In the genomic region with DNA sequence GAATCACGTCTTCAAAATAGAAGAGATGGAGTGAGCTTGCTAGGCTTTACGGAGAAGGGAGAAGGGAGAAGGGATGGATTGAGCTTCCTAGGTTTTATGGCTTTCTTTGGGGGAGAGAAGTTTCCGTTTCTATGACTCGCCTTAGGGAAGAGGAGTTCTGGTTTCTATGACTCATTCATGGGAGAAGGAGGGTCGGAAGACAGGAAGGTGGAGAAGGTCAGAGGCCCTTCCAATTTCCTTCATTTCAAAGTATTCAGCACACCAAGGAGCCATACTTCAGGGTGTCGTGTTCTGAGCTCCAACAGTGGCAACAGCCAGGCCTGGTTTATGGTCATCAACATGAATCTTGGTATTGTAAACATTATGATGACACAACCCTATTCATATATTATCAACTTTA, we compare ENCODE assay signal across 17 cellular contexts.
DNase-seq lines count a peak whose midpoint lies in the region; ATAC-seq, FAIRE-seq and TF ChIP-seq lines count a peak whose summit lies in the region.
"Had no signal": no experiment of that assay in that cellular context is flagged by ENCODE, and none has a peak within 500 bp of the region (broad histone marks: within the 10 kb centered on the region; RNA-seq: fewer than 3 reads in every experiment).

No MANE protein-coding gene starts in this region.

- peak overlapping the region; percentile 55 for H3K27ac ChIP-seq in RWPE2 (ENCODE audit: poor library complexity, severe bottlenecking)
- H3K27ac ChIP-seq: sigmoid colon had no signal

- no peak overlapping the region for H3K27ac Mint-ChIP-seq in stimulated activated naive B cell treated with anti-CD40 and anti-IgM and Interleukin-4, amounts not matched to agents 10 μg/mL and 1 μg/mL and 100 μg/mL, for 72 hours
- H3K27ac Mint-ChIP-seq: activated naive CD8-positive, alpha-beta T cell treated with anti-CD3 and anti-CD28 coated beads, Interleukin-2, amount 50 U/mL, for 24 hours; CD8-positive, alpha-beta T cell; IgD-negative memory B cell; T-helper 17 cell had no signal

- no peaks in the 10 kb centered on the region for H3K4me1 Mint-ChIP-seq in stimulated activated naive B cell treated with anti-CD40 and anti-IgM and Interleukin-4, amounts not matched to agents 10 μg/mL and 1 μg/mL and 100 μg/mL, for 72 hours
- H3K4me1 Mint-ChIP-seq: activated naive CD8-positive, alpha-beta T cell treated with anti-CD3 and anti-CD28 coated beads, Interleukin-2, amount 50 U/mL, for 24 hours; IgD-negative memory B cell; T-helper 17 cell had no signal

- H3K9me3 Mint-ChIP-seq in stimulated activated naive B cell treated with anti-CD40 and anti-IgM and Interleukin-4, amounts not matched to agents 10 μg/mL and 1 μg/mL and 100 μg/mL, for 72 hours: no peaks in the 10 kb centered on the region
- H3K9me3 Mint-ChIP-seq: activated naive CD8-positive, alpha-beta T cell treated with anti-CD3 and anti-CD28 coated beads, Interleukin-2, amount 50 U/mL, for 24 hours; CD8-positive, alpha-beta T cell; neural crest cell had no signal

- no peaks in the 10 kb centered on the region for H3K27me3 ChIP-seq in RWPE2 (ENCODE audit: insufficient read depth, poor library complexity, severe bottlenecking)
- H3K27me3 ChIP-seq: sigmoid colon had no signal

- TF ChIP-seq CTCF in RWPE2 (IDR thresholded peaks at IDR 0.05; ENCODE audit: poor library complexity, severe bottlenecking): no peak
- no peak for TF ChIP-seq CTCF in fibroblast of pulmonary artery (IDR thresholded peaks at IDR 0.05; ENCODE audit: low read length, missing control alignments)

- H3K4me3 Mint-ChIP-seq in stimulated activated naive B cell treated with anti-CD40 and anti-IgM and Interleukin-4, amounts not matched to agents 10 μg/mL and 1 μg/mL and 100 μg/mL, for 72 hours: no peak overlapping the region
- H3K4me3 Mint-ChIP-seq: activated naive CD8-positive, alpha-beta T cell treated with anti-CD3 and anti-CD28 coated beads, Interleukin-2, amount 50 U/mL, for 24 hours; CD8-positive, alpha-beta T cell; IgD-negative memory B cell; neural crest cell; T-helper 17 cell had no signal

- ATAC-seq in RWPE2 (ENCODE audit: low read depth): peak; percentile 71
- no peak for ATAC-seq in stimulated activated naive B cell treated with anti-CD40 and anti-IgM and Interleukin-4, amounts not matched to agents 10 μg/mL and 1 μg/mL and 100 μg/mL, for 72 hours (replicated peaks)
- ATAC-seq in GM19395 (IDR thresholded peaks at IDR 0.05; ENCODE audit: unreplicated experiment): no peak
- ATAC-seq: activated naive CD8-positive, alpha-beta T cell treated with anti-CD3 and anti-CD28 coated beads, Interleukin-2, amount 50 U/mL, for 24 hours; CD8-positive, alpha-beta T cell; T-helper 17 cell had no signal

- no peak for FAIRE-seq in urothelium cell line (lab: Jason Lieb, UNC)
- FAIRE-seq: colon had no signal

- H3K4me3 ChIP-seq in RWPE2 (ENCODE audit: severe bottlenecking): no peak overlapping the region
- H3K4me3 ChIP-seq in fibroblast of pulmonary artery (replicated peaks; ENCODE audit: low read depth, low read length): no peak overlapping the region
- H3K4me3 ChIP-seq: sigmoid colon had no signal

- H3K9me3 ChIP-seq in RWPE2 (ENCODE audit: severe bottlenecking): no peaks in the 10 kb centered on the region
- H3K9me3 ChIP-seq: sigmoid colon had no signal

- DNase-seq in HK-2 (ENCODE audit: unreplicated experiment) (peak; percentile 4), RWPE2 (ENCODE audit: low spot score) (no peak), fibroblast of pulmonary artery (ENCODE audit: low read depth) (peak; percentile 8), urothelium cell line (ENCODE audit: low spot score) (peak; percentile 11)
- no peak for DNase-seq in stimulated activated naive B cell treated with anti-CD40 and anti-IgM and Interleukin-4, amounts not matched to agents 10 μg/mL and 1 μg/mL and 100 μg/mL, for 72 hours
- no peak for DNase-seq in activated CD8-positive, alpha-beta memory T cell treated with anti-CD3 and anti-CD28 coated beads for 24 hours
- DNase-seq: activated CD4-positive, alpha-beta T cell treated with anti-CD3 and anti-CD28 coated beads for 4 hours; activated naive CD8-positive, alpha-beta T cell treated with anti-CD3 and anti-CD28 coated beads, Interleukin-2, amount 50 U/mL, for 24 hours; activated T-cell treated with anti-CD3 and anti-CD28 coated beads, Interleukin-2, amount 50 U/mL, for 1 hour; CD8-positive, alpha-beta T cell; sigmoid colon; stimulated activated naive CD4-positive, alpha-beta T cell treated with Interleukin-2 at 50 U/mL for 16 hours; T-helper 17 cell had no signal

- H3K4me1 ChIP-seq in RWPE2 (ENCODE audit: insufficient read depth, poor library complexity, severe bottlenecking): peaks cover 26% of the 10 kb centered on the region

- H3K36me3 ChIP-seq in RWPE2 (ENCODE audit: low read depth): no peaks in the 10 kb centered on the region
- H3K36me3 ChIP-seq: sigmoid colon had no signal

- H3K36me3 Mint-ChIP-seq in stimulated activated naive B cell treated with anti-CD40 and anti-IgM and Interleukin-4, amounts not matched to agents 10 μg/mL and 1 μg/mL and 100 μg/mL, for 72 hours: no peaks in the 10 kb centered on the region
- H3K36me3 Mint-ChIP-seq: CD8-positive, alpha-beta T cell; IgD-negative memory B cell had no signal

- no peaks in the 10 kb centered on the region for H3K27me3 Mint-ChIP-seq in stimulated activated naive B cell treated with anti-CD40 and anti-IgM and Interleukin-4, amounts not matched to agents 10 μg/mL and 1 μg/mL and 100 μg/mL, for 72 hours
- H3K27me3 Mint-ChIP-seq: activated naive CD8-positive, alpha-beta T cell treated with anti-CD3 and anti-CD28 coated beads, Interleukin-2, amount 50 U/mL, for 24 hours; IgD-negative memory B cell; T-helper 17 cell had no signal

Comparison
In these comparisons a context has a peak if more than half of its experiments do, and no peak if none do; other contexts are left out.
1. DNase-seq: peak in HK-2 (single experiment), fibroblast of pulmonary artery (single experiment) and urothelium cell line (single experiment); none in RWPE2 (single experiment), stimulated activated naive B cell treated with anti-CD40 and anti-IgM and Interleukin-4, amounts not matched to agents 10 μg/mL and 1 μg/mL and 100 μg/mL, for 72 hours (single experiment) and activated CD8-positive, alpha-beta memory T cell treated with anti-CD3 and anti-CD28 coated beads for 24 hours (single experiment).